Comparison of ENCODE assay signal across 29 cellular contexts in genomic region chr20:32609371-32609773, GRCh38.
"Had no signal": no experiment of that assay in that cellular context is flagged by ENCODE, and none has a peak within 500 bp of the region (broad histone marks: within the 10 kb centered on the region; RNA-seq: fewer than 3 reads in every experiment).

No MANE protein-coding gene starts in this region.

- FAIRE-seq: astrocyte had no signal

- H3K4me3 ChIP-seq: MG63, SJCRH30 had no signal

- H3K4me2 ChIP-seq: SK-N-SH had no signal

- H3K9me3 ChIP-seq: MG63, SJCRH30, SK-N-SH had no signal

- H3K4me1 ChIP-seq: SJCRH30 had no signal

- H3K27ac ChIP-seq: SJCRH30 had no signal

- ATAC-seq: activated CD4-positive, CD25-positive, alpha-beta regulatory T cell treated with anti-CD3 and anti-CD28 coated beads, Interleukin-2, amount 50 U/mL, for 24 hours; activated CD8-positive, alpha-beta T cell treated with anti-CD3 and anti-CD28 coated beads, Interleukin-2, amount 10 ng/mL, durations not matched to agents 7 days and 5 days; Panc1 had no signal

- DNase-seq: activated CD4-positive, alpha-beta T cell treated with anti-CD3 and anti-CD28 coated beads for 4 hours; activated CD8-positive, alpha-beta memory T cell treated with anti-CD3 and anti-CD28 coated beads, Interleukin-2, amount 50 U/mL, for 48 hours; activated CD8-positive, alpha-beta T cell treated with anti-CD3 and anti-CD28 coated beads, Interleukin-2, amount 10 ng/mL, durations not matched to agents 7 days and 5 days; activated effector memory CD4-positive, alpha-beta T cell treated with Interleukin-2 at 50 U/mL for 16 hours; activated naive CD4-positive, alpha-beta T cell; activated T-cell treated with anti-CD3 and anti-CD28 coated beads, Interleukin-2, amount 50 U/mL, for 1 hour; amygdala; MG63; MV-4-11; NCI-H1092 treated with DMSO at 0.1 percent for 48 hours; NCI-H1436; NCI-H1694 treated with DMSO at 0.1 percent for 48 hours; NCI-H2029 treated with DMSO at 0.1 percent for 48 hours; NCI-H345; NCI-H510A; NCI-H69; NK-92 treated with Interleukin-12 subunit alpha and Interleukin-12 subunit beta, amount 100 ng/mL, for 24 hours; OCI-M1; Right ventricle myocardium superior; RPMI8226; SJCRH30; SK-N-SH; SW 1271 had no signal

- H3K27me3 Mint-ChIP-seq: activated naive CD4-positive, alpha-beta T cell treated with anti-CD3 and anti-CD28 coated beads, Interleukin-2, amount 50 U/mL, for 24 hours had no signal

- H3K4me1 Mint-ChIP-seq: activated naive CD4-positive, alpha-beta T cell treated with anti-CD3 and anti-CD28 coated beads, Interleukin-2, amount 50 U/mL, for 24 hours had no signal

- H3K27ac Mint-ChIP-seq: activated CD8-positive, alpha-beta T cell treated with anti-CD3 and anti-CD28 coated beads, Interleukin-2, amount 10 ng/mL, durations not matched to agents 7 days and 5 days; T-helper 1 cell treated with Interleukin-12 subunit alpha and Interleukin-12 subunit beta and Interleukin-4 antibody, amounts not matched to agents 30 μg/mL and 1 μg/mL, for 36 hours had no signal

- H3K36me3 Mint-ChIP-seq: activated naive CD4-positive, alpha-beta T cell treated with anti-CD3 and anti-CD28 coated beads, Interleukin-2, amount 50 U/mL, for 24 hours; brain had no signal

- H3K9ac ChIP-seq: SK-N-SH had no signal

- H3K4me3 Mint-ChIP-seq: activated CD8-positive, alpha-beta T cell treated with anti-CD3 and anti-CD28 coated beads, Interleukin-2, amount 10 ng/mL, durations not matched to agents 7 days and 5 days; activated naive CD4-positive, alpha-beta T cell treated with anti-CD3 and anti-CD28 coated beads, Interleukin-2, amount 50 U/mL, for 24 hours; T-helper 1 cell treated with Interleukin-12 subunit alpha and Interleukin-12 subunit beta and Interleukin-4 antibody, amounts not matched to agents 30 μg/mL and 1 μg/mL, for 36 hours had no signal

- H3K27me3 ChIP-seq: MG63 had no signal

- H3K36me3 ChIP-seq: MG63, SJCRH30 had no signal

- H3K9me3 Mint-ChIP-seq: activated naive CD4-positive, alpha-beta T cell treated with anti-CD3 and anti-CD28 coated beads, Interleukin-2, amount 50 U/mL, for 24 hours; T-helper 1 cell treated with Interleukin-12 subunit alpha and Interleukin-12 subunit beta and Interleukin-4 antibody, amounts not matched to agents 30 μg/mL and 1 μg/mL, for 36 hours had no signal
